13 cellular contexts compared by ENCODE assay signal in the genomic region with DNA sequence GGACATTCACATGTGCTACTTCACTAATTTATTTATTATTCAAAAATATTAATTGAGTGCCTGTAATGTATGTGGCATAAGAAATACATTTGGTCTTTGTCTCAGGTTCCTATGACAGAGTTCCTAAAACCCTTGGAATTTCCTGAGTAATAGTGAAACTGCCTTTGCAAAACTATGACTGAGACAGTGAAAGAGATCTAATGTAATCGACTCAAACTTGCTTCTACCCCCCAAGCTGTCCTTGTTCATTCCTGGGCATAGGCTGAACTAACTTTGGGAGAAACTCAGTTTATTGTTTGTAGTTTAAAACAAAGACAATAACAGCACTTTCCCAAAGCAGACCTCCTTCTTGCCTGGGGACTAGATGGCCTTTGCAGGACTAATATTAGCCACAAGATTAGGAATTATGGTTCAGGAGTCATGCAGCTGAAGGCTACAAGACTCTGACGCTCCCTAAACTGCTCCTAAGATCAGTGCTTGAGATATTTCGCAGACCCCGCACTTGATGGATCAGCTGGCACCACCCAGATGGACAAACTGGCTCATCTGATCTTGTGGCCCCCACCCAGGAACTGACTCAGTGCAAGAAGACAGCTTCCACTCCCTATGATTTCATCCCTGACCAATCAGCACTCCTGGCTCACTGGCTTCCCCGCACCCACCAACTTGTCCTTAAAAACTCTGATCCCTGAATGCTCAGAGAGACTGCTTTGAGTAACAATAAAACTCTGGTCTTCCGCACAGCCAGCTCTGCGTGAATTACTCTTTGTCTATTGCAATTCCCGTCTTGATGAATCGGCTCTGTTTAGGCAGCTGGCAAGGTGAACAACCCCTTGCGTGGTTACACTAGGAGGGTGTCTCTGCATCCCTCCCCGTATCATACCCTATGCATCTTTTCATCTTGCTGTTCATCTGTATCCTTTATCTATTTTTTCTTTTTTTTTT. TPM values are rescaled to one million over a fixed set of nuclear protein-coding genes. Genes with fewer than 3 reads are reported as not detected.
DNase-seq lines count a peak whose midpoint lies in the region; ATAC-seq and TF ChIP-seq lines count a peak whose summit lies in the region.
"Had no signal": no experiment of that assay in that cellular context is flagged by ENCODE, and none has a peak within 500 bp of the region (broad histone marks: within the 10 kb centered on the region; RNA-seq: fewer than 3 reads in every experiment).

No MANE protein-coding gene starts in this region.

- intact Hi-C loops in Right ventricle myocardium superior (cut with DNase I): no loop called here
- intact Hi-C loops in Right ventricle myocardium inferior (cut with DNase I): no loop called here
- intact Hi-C loops in lower lobe of right lung (cut with DNase I): no loop called here

- ATAC-seq in Right ventricle myocardium superior (ENCODE audit: poor library complexity): peak; percentile 29
- ATAC-seq in Right ventricle myocardium inferior: no peak
- no peak for ATAC-seq in lower lobe of right lung
- no peak for ATAC-seq in GM18867 (IDR thresholded peaks at IDR 0.05; ENCODE audit: unreplicated experiment)
- no peak for ATAC-seq in HG03159 (IDR thresholded peaks at IDR 0.05; ENCODE audit: unreplicated experiment)
- ATAC-seq: A549; activated T-cell treated with anti-CD3 and anti-CD28 coated beads, Interleukin-2, amount 50 U/mL, for 72 hours had no signal

- no peak for TF ChIP-seq CTCF in epithelial cell of esophagus (IDR thresholded peaks at IDR 0.05; ENCODE audit: insufficient read depth, low read depth, low read length, missing control alignments)
- TF ChIP-seq CTCF in lower lobe of right lung (IDR thresholded peaks at IDR 0.05): no peak

- no peaks in the 10 kb centered on the region for H3K9me3 ChIP-seq in lower lobe of right lung
- H3K9me3 ChIP-seq: A549, tibial nerve had no signal

- no peak overlapping the region for H3K4me3 ChIP-seq in epithelial cell of esophagus (ENCODE audit: low read length)
- no peak overlapping the region for H3K4me3 ChIP-seq in lower lobe of right lung
- H3K4me3 ChIP-seq: A549, tibial nerve had no signal

- peak; percentile 50 for DNase-seq in Right ventricle myocardium superior
- DNase-seq in Right ventricle myocardium inferior (ENCODE audit: missing footprints): no peak
- peak; percentile 91 for DNase-seq in epithelial cell of esophagus (ENCODE audit: low read depth)
- DNase-seq in lower lobe of right lung: no peak
- DNase-seq in activated naive CD4-positive, alpha-beta T cell (lab: John Stamatoyannopoulos, UW): no peak
- DNase-seq in activated effector memory CD4-positive, alpha-beta T cell treated with anti-CD3 and anti-CD28 coated beads, Interleukin-2, amount 50 U/mL, for 16 hours: no peak
- DNase-seq: activated T-cell treated with anti-CD3 and anti-CD28 coated beads, Interleukin-2, amount 50 U/mL, for 72 hours; mesendoderm; NCI-H524 had no signal

- H3K4me1 ChIP-seq in lower lobe of right lung: no peaks in the 10 kb centered on the region
- H3K4me1 ChIP-seq: A549 had no signal

- peak overlapping the region; percentile 43 for H3K27ac ChIP-seq in lower lobe of right lung
- H3K27ac ChIP-seq: A549 had no signal

- no peaks in the 10 kb centered on the region for H3K27me3 ChIP-seq in lower lobe of right lung (ENCODE audit: low read depth)
- H3K27me3 ChIP-seq: tibial nerve had no signal

- no peaks in the 10 kb centered on the region for H3K36me3 ChIP-seq in lower lobe of right lung
- H3K36me3 ChIP-seq: tibial nerve had no signal

RNA-seq across cellular contexts. Expression of a gene that starts 27.0 kb away (rescaled TPM):
- total RNA-seq in Right ventricle myocardium superior (7.7 TPM), Right ventricle myocardium inferior (10.4 TPM), lower lobe of right lung (24.3 TPM)

Comparison
In these comparisons a context has a peak if more than half of its experiments do, and no peak if none do; other contexts are left out.
1. DNase-seq: peak in Right ventricle myocardium superior (single experiment) and epithelial cell of esophagus (single experiment); none in Right ventricle myocardium inferior (single experiment), lower lobe of right lung (single experiment), activated naive CD4-positive, alpha-beta T cell (0 of 4) and activated effector memory CD4-positive, alpha-beta T cell treated with anti-CD3 and anti-CD28 coated beads, Interleukin-2, amount 50 U/mL, for 16 hours (single experiment).